Comparison of ENCODE assay signal across 26 cellular contexts in the genomic region with DNA sequence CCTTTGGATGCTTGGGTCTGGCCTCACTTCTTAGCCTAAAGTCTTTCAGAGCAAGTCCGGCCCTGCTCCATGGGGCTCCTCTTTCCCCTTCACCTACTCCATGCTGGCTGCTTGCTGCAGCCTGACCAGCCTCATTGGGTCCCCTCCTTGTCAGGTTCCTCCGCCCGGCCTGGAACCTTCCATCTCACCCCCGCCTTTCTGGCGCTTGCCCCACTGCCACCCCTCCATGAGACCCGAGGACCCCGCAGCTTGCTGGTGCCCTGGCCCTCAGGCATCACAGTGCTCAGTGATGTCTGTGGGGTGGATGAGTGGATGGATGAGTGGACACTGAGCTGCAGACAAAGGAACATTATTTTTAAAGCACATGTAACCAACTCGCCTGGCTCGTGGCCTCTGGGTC. TPM values are rescaled to one million over a fixed set of nuclear protein-coding genes. Genes with fewer than 3 reads are reported as not detected.
"Had no signal": no experiment of that assay in that cellular context is flagged by ENCODE, and none has a peak within 500 bp of the region (broad histone marks: within the 10 kb centered on the region; RNA-seq: fewer than 3 reads in every experiment).

No MANE protein-coding gene starts in this region.

- H3K27me3 ChIP-seq: ascending aorta, body of pancreas had no signal

- DNase-seq: activated CD4-positive, alpha-beta memory T cell treated with anti-CD3 and anti-CD28 coated beads for 36 hours; activated CD4-positive, alpha-beta T cell treated with anti-CD3 and anti-CD28 coated beads, Interleukin-2, amount 10 ng/mL, durations not matched to agents 7 days and 5 days; activated CD4-positive, CD25-positive, alpha-beta regulatory T cell; activated CD8-positive, alpha-beta memory T cell treated with anti-CD3 and anti-CD28 coated beads for 24 hours; activated effector memory CD4-positive, alpha-beta T cell treated with anti-CD3 and anti-CD28 coated beads, Interleukin-2, amount 50 U/mL, for 16 hours; activated naive CD4-positive, alpha-beta T cell treated with Interleukin-2 at 50 U/mL for 16 hours; activated naive CD8-positive, alpha-beta T cell treated with anti-CD3 and anti-CD28 coated beads, Interleukin-2, amount 50 U/mL, for 24 hours; activated T-cell treated with anti-CD3 and anti-CD28 coated beads, Interleukin-2, amount 50 U/mL, for 4 hours; amniotic stem cell; body of pancreas; Karpas-422; MM.1S; NCI-H1105; NCI-H1436; NCI-H1694 treated with DMSO at 0.1 percent for 48 hours; NCI-H2029 treated with DMSO at 0.1 percent for 48 hours; NCI-H510A treated with DMSO at 0.1 percent for 48 hours; NCI-H69; NK-92 treated with Interleukin-12 subunit alpha and Interleukin-12 subunit beta, amount 100 ng/mL, for 24 hours; T-cell; T-helper 2 cell; T1000 had no signal

- H3K9me3 Mint-ChIP-seq: activated naive CD4-positive, alpha-beta T cell treated with anti-CD3 and anti-CD28 coated beads, Interleukin-2, amount 50 U/mL, for 72 hours; activated naive CD8-positive, alpha-beta T cell treated with anti-CD3 and anti-CD28 coated beads, Interleukin-2, amount 50 U/mL, for 24 hours; activated T-cell treated with anti-CD3 and anti-CD28 coated beads, Interleukin-2, amount 50 U/mL, for 4 hours had no signal

- ATAC-seq: activated naive CD4-positive, alpha-beta T cell treated with anti-CD3 and anti-CD28 coated beads, Interleukin-2, amount 50 U/mL, for 72 hours; activated naive CD8-positive, alpha-beta T cell treated with anti-CD3 and anti-CD28 coated beads, Interleukin-2, amount 50 U/mL, for 24 hours; activated T-cell treated with anti-CD3 and anti-CD28 coated beads, Interleukin-2, amount 50 U/mL, for 4 hours; body of pancreas; Right ventricle myocardium inferior; T-cell had no signal

- H3K36me3 ChIP-seq: ascending aorta had no signal

- H3K9me3 ChIP-seq: ascending aorta had no signal

- H3K4me3 ChIP-seq: ascending aorta, body of pancreas, SK-N-MC had no signal

- H3K27me3 Mint-ChIP-seq: activated CD4-positive, alpha-beta T cell treated with anti-CD3 and anti-CD28 coated beads, Interleukin-2, amount 10 ng/mL, durations not matched to agents 7 days and 5 days; activated naive CD8-positive, alpha-beta T cell treated with anti-CD3 and anti-CD28 coated beads, Interleukin-2, amount 50 U/mL, for 24 hours had no signal

- H3K4me1 Mint-ChIP-seq: activated CD4-positive, alpha-beta T cell treated with anti-CD3 and anti-CD28 coated beads, Interleukin-2, amount 10 ng/mL, durations not matched to agents 7 days and 5 days; activated naive CD8-positive, alpha-beta T cell treated with anti-CD3 and anti-CD28 coated beads, Interleukin-2, amount 50 U/mL, for 24 hours; T-cell had no signal

- H3K4me3 Mint-ChIP-seq: activated CD4-positive, alpha-beta memory T cell treated with anti-CD3 and anti-CD28 coated beads for 36 hours; activated CD4-positive, alpha-beta T cell treated with anti-CD3 and anti-CD28 coated beads, Interleukin-2, amount 10 ng/mL, durations not matched to agents 7 days and 5 days; activated naive CD8-positive, alpha-beta T cell treated with anti-CD3 and anti-CD28 coated beads, Interleukin-2, amount 50 U/mL, for 24 hours; activated T-cell treated with anti-CD3 and anti-CD28 coated beads, Interleukin-2, amount 50 U/mL, for 4 hours; T-cell had no signal

- H3K27ac ChIP-seq: ascending aorta, body of pancreas, SK-N-MC had no signal

- H3K27ac Mint-ChIP-seq: activated CD4-positive, alpha-beta memory T cell treated with anti-CD3 and anti-CD28 coated beads for 36 hours; activated CD4-positive, alpha-beta T cell treated with anti-CD3 and anti-CD28 coated beads, Interleukin-2, amount 10 ng/mL, durations not matched to agents 7 days and 5 days; activated naive CD4-positive, alpha-beta T cell treated with anti-CD3 and anti-CD28 coated beads, Interleukin-2, amount 50 U/mL, for 72 hours; activated naive CD8-positive, alpha-beta T cell treated with anti-CD3 and anti-CD28 coated beads, Interleukin-2, amount 50 U/mL, for 24 hours; T-cell had no signal

- H3K4me1 ChIP-seq: ascending aorta, body of pancreas had no signal

RNA-seq across cellular contexts. Expression of a gene that starts 24.7 kb away (rescaled TPM):
- total RNA-seq: activated CD4-positive, alpha-beta T cell treated with anti-CD3 and anti-CD28 coated beads, Interleukin-2, amount 10 ng/mL, durations not matched to agents 7 days and 5 days had no signal
